ENCODE assay signal across 18 cellular contexts in genomic region chr1:45008516-45008915, GRCh38.
"Had no signal": no experiment of that assay in that cellular context is flagged by ENCODE, and none has a peak within 500 bp of the region (broad histone marks: within the 10 kb centered on the region; RNA-seq: fewer than 3 reads in every experiment).

No MANE protein-coding gene starts in this region.

- H3K9me3 Mint-ChIP-seq: immature natural killer cell; memory B cell; stimulated activated memory B cell treated with anti-CD40 and anti-IgM and Interleukin-4, amounts not matched to agents 10 μg/mL and 1 μg/mL and 100 μg/mL, for 72 hours had no signal

- ATAC-seq: esophagus mucosa; stimulated activated memory B cell treated with anti-CD40 and anti-IgM and Interleukin-4, amounts not matched to agents 10 μg/mL and 1 μg/mL and 100 μg/mL, for 72 hours had no signal

- H3K4me3 ChIP-seq: breast epithelium, left ventricle myocardium inferior, sigmoid colon, testis had no signal

- H3K4me3 Mint-ChIP-seq: memory B cell; stimulated activated memory B cell treated with anti-CD40 and anti-IgM and Interleukin-4, amounts not matched to agents 10 μg/mL and 1 μg/mL and 100 μg/mL, for 72 hours had no signal

- H3K4me2 ChIP-seq: SK-N-SH had no signal

- H3K27ac Mint-ChIP-seq: memory B cell; stimulated activated memory B cell treated with anti-CD40 and anti-IgM and Interleukin-4, amounts not matched to agents 10 μg/mL and 1 μg/mL and 100 μg/mL, for 72 hours had no signal

- H3K79me2 ChIP-seq: parathyroid adenoma had no signal

- H3K27ac ChIP-seq: breast epithelium, coronary artery, left ventricle myocardium inferior, parathyroid adenoma, sigmoid colon, testis had no signal

- H2AFZ ChIP-seq: parathyroid adenoma had no signal

- H3K27me3 ChIP-seq: ascending aorta, breast epithelium, sigmoid colon, testis had no signal

- H3K9ac ChIP-seq: parathyroid adenoma, SK-N-SH had no signal

- DNase-seq: activated CD4-positive, alpha-beta T cell treated with anti-CD3 and anti-CD28 coated beads for 48 hours; activated CD4-positive, CD25-positive, alpha-beta regulatory T cell; activated naive CD4-positive, alpha-beta T cell treated with anti-CD3 and anti-CD28 coated beads, Interleukin-2, amount 50 U/mL, for 16 hours; immature natural killer cell; kidney glomerular epithelial cell; left ventricle myocardium inferior; sigmoid colon; SK-N-SH; stimulated activated CD4-positive, alpha-beta T cell treated with anti-CD3 and anti-CD28 coated beads, Interleukin-4, amount 100 ng/mL, for 24 hours; T1000; testis had no signal

- H3K9me3 ChIP-seq: ascending aorta, breast epithelium, left ventricle myocardium inferior, sigmoid colon, SK-N-SH, testis had no signal

- H3K27me3 Mint-ChIP-seq: memory B cell; stimulated activated memory B cell treated with anti-CD40 and anti-IgM and Interleukin-4, amounts not matched to agents 10 μg/mL and 1 μg/mL and 100 μg/mL, for 72 hours had no signal
